Comparison of ENCODE assay signal across 3 cellular contexts in genomic region chr20:41510224-41510623, GRCh38.
TF ChIP-seq lines count a peak whose summit lies in the region.

No MANE protein-coding gene starts in this region.

TF ChIP-seq in IMR-90, 13 proteins besides CTCF, POLR2A, EP300 and RAD21:
- TF ChIP-seq MXI1 (IDR thresholded peaks at IDR 0.05; ENCODE audit: borderline replicate concordance, low read depth, low read length): no peak
- TF ChIP-seq RCOR1 (IDR thresholded peaks at IDR 0.05; ENCODE audit: insufficient replicate concordance, low read length): no peak
- no peak for TF ChIP-seq USF2 (IDR thresholded peaks at IDR 0.05; ENCODE audit: low read depth, low read length)
- TF ChIP-seq NFE2L2 (IDR thresholded peaks at IDR 0.05; ENCODE audit: low read depth, low read length): no peak
- TF ChIP-seq ELK1 (IDR thresholded peaks at IDR 0.05; ENCODE audit: borderline replicate concordance, low read depth, low read length): no peak
- no peak for TF ChIP-seq MAFK (IDR thresholded peaks at IDR 0.05; ENCODE audit: low read depth, low read length)
- no peak for TF ChIP-seq MAZ (IDR thresholded peaks at IDR 0.05; ENCODE audit: borderline replicate concordance, low read depth, low read length)
- TF ChIP-seq RFX5 (IDR thresholded peaks at IDR 0.05; ENCODE audit: low read depth, low read length): no peak
- TF ChIP-seq FOS (IDR thresholded peaks at IDR 0.05; ENCODE audit: low read depth, low read length): no peak
- no peak for TF ChIP-seq BHLHE40 (IDR thresholded peaks at IDR 0.05; ENCODE audit: low read depth, low read length)
- TF ChIP-seq SMC3 (IDR thresholded peaks at IDR 0.05; ENCODE audit: low read depth, low read length): no peak
- no peak for TF ChIP-seq CEBPB (IDR thresholded peaks at IDR 0.05; ENCODE audit: low read depth, low read length)
- TF ChIP-seq CHD1 (IDR thresholded peaks at IDR 0.05; ENCODE audit: low read depth, low read length): no peak

TF ChIP-seq in endothelial cell of umbilical vein, 7 proteins besides CTCF, POLR2A, EP300 and RAD21:
- TF ChIP-seq JUN (IDR thresholded peaks at IDR 0.05; ENCODE audit: borderline replicate concordance, insufficient read depth, insufficient read length, low read depth): no peak
- TF ChIP-seq GATA2 (IDR thresholded peaks at IDR 0.05; ENCODE audit: insufficient read depth, insufficient read length, low read depth, low read length): no peak
- no peak for TF ChIP-seq EZH2 (IDR thresholded peaks at IDR 0.05; ENCODE audit: borderline replicate concordance, low read depth, low read length, severe bottlenecking)
- TF ChIP-seq MAX (IDR thresholded peaks at IDR 0.05; ENCODE audit: insufficient read depth, insufficient read length): no peak
- no peak for TF ChIP-seq FOS (IDR thresholded peaks at IDR 0.05; ENCODE audit: borderline replicate concordance, insufficient read depth, low read length)
- no peak for TF ChIP-seq POLR2AphosphoS5 (IDR thresholded peaks at IDR 0.05; ENCODE audit: insufficient read depth, low read depth, low read length)
- no peak for TF ChIP-seq MYC (IDR thresholded peaks at IDR 0.05; ENCODE audit: low read depth, low read length)

TF ChIP-seq in HepG2, 621 proteins besides CTCF, POLR2A, EP300 and RAD21:
- no peak for TF ChIP-seq HOXA5 (CRISPR knock-in tag; IDR thresholded peaks at IDR 0.05)
- peak; percentile 41; the same call in 1 of the 2 replicates for TF ChIP-seq ZNF414 (CRISPR knock-in tag; IDR thresholded peaks at IDR 0.05)
- no peak for TF ChIP-seq ZNF577 (CRISPR knock-in tag; IDR thresholded peaks at IDR 0.05; ENCODE audit: borderline replicate concordance, low read depth)
- TF ChIP-seq DPF2 (CRISPR knock-in tag; IDR thresholded peaks at IDR 0.05; ENCODE audit: borderline replicate concordance, low read depth): no peak
- no peak for TF ChIP-seq MYPOP (CRISPR knock-in tag; IDR thresholded peaks at IDR 0.05)
- 0 out of 2 replicates have a peak, but pooled peaks have one; percentile 17 for TF ChIP-seq PITX1 (CRISPR knock-in tag; IDR thresholded peaks at IDR 0.05)
- TF ChIP-seq SMAD9 (CRISPR knock-in tag; IDR thresholded peaks at IDR 0.05): no peak
- TF ChIP-seq IRX3 (CRISPR knock-in tag; IDR thresholded peaks at IDR 0.05; ENCODE audit: borderline replicate concordance, low read depth): no peak
- TF ChIP-seq ATF3 (CRISPR knock-in tag; IDR thresholded peaks at IDR 0.05): no peak
TF ChIP-seq in HepG2: peak in this region for 2.
